Comparison of ENCODE assay signal across 1 cellular context in genomic region chr16:3098459-3099394, GRCh38.
TF ChIP-seq lines count a peak whose summit lies in the region.

Gene ZSCAN10 (minus strand): TSS chr16:3099294. CDS start chr16:3092937, 6,357 bp downstream.

TF ChIP-seq in IMR-90, 13 proteins besides CTCF, POLR2A, EP300 and RAD21 (continued from another document):
- TF ChIP-seq, protein P1, sequence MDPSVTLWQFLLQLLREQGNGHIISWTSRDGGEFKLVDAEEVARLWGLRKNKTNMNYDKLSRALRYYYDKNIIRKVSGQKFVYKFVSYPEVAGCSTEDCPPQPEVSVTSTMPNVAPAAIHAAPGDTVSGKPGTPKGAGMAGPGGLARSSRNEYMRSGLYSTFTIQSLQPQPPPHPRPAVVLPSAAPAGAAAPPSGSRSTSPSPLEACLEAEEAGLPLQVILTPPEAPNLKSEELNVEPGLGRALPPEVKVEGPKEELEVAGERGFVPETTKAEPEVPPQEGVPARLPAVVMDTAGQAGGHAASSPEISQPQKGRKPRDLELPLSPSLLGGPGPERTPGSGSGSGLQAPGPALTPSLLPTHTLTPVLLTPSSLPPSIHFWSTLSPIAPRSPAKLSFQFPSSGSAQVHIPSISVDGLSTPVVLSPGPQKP (IDR thresholded peaks at IDR 0.05; ENCODE audit: borderline replicate concordance, low read depth, low read length) = no peak
- no peak for TF ChIP-seq SMC3 (IDR thresholded peaks at IDR 0.05; ENCODE audit: low read depth, low read length)
- no peak for TF ChIP-seq BHLHE40 (IDR thresholded peaks at IDR 0.05; ENCODE audit: low read depth, low read length)
- no peak for TF ChIP-seq MXI1 (IDR thresholded peaks at IDR 0.05; ENCODE audit: borderline replicate concordance, low read depth, low read length)
- TF ChIP-seq RCOR1 (IDR thresholded peaks at IDR 0.05; ENCODE audit: insufficient replicate concordance, low read length) = no peak
